ENCODE assay signal across 1 cellular context in genomic region chr1:46581685-46582455, GRCh38.
TF ChIP-seq lines count a peak whose summit lies in the region.

No MANE protein-coding gene starts in this region.

TF ChIP-seq in GM12878, 131 proteins besides CTCF, POLR2A, EP300 and RAD21:
- TF ChIP-seq RUNX3 (IDR thresholded peaks at IDR 0.05; ENCODE audit: low read length) = 0 out of 2 replicates have a peak, but pooled peaks have one; percentile 16
- no peak for TF ChIP-seq CBFB (IDR thresholded peaks at IDR 0.05; ENCODE audit: low read depth)
